ENCODE assay signal across 12 cellular contexts in the genomic region with DNA sequence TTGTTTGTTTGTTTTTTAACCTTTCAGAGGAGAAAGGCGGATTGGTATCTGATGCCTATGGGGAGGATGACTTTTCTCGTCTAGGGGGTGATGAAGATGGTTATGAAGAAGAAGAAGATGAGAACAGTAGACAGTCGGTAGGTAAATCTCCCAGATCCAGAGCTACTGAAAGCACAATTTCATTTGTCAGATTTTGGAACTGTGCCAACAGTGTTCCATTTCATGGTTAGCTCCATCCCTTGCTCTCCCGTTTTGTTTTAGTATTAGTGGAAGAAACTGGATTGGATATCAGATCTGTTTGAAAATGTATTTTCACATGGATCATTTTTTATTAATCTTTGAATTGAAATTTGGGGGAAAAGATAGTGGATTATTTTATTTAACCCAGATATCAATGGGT. TPM values are rescaled to one million over a fixed set of nuclear protein-coding genes. Genes with fewer than 3 reads are reported as not detected.
DNase-seq lines count a peak whose midpoint lies in the region; ATAC-seq and TF ChIP-seq lines count a peak whose summit lies in the region.
"Had no signal": no experiment of that assay in that cellular context is flagged by ENCODE, and none has a peak within 500 bp of the region (broad histone marks: within the 10 kb centered on the region; RNA-seq: fewer than 3 reads in every experiment).

No MANE protein-coding gene starts in this region.

- in situ Hi-C loops in ACHN (cut with HindIII; ENCODE audit: low pct_ligation_motif_present, low pct_unique_long_range_greater_than_20kb, low sequenced_read_pairs): no loop called here

- H3K27ac ChIP-seq in CD4-positive, alpha-beta memory T cell (ENCODE audit: low read depth, low read length): peak overlapping the region; percentile 95
- H3K27ac ChIP-seq in KMS-11 (peak overlapping the region; percentile 47; the same call in 1 of the 2 replicates), coronary artery (no peak overlapping the region)
- H3K27ac ChIP-seq in CD4-positive, alpha-beta T cell (ENCODE audit: low read depth, low read length): no peak overlapping the region

- peaks cover 50% of the 10 kb centered on the region for H3K79me2 ChIP-seq in KMS-11 (ENCODE audit: insufficient read depth, low read depth)

- H3K4me1 Mint-ChIP-seq in CD4-positive, alpha-beta memory T cell: peaks cover 14 to 20% (median 17%) of the 10 kb centered on the region in 4 donors
- peaks cover 11% of the 10 kb centered on the region for H3K4me1 Mint-ChIP-seq in nephron
- peaks cover 26% of the 10 kb centered on the region for H3K4me1 Mint-ChIP-seq in CD4-positive, alpha-beta T cell (ENCODE audit: low read depth)

- DNase-seq in CD4-positive, alpha-beta memory T cell: no peak
- DNase-seq in coronary artery (ENCODE audit: low spot score) (no peak), ACHN (no peak), HuH-7 (ENCODE audit: low spot score) (no peak), nucleus accumbens (lab: John Stamatoyannopoulos, UW) (no peak)
- no peak for DNase-seq in CD4-positive, alpha-beta T cell
- DNase-seq: NCI-H187 treated with DMSO at 0.1 percent for 48 hours, stomach had no signal

- no peaks in the 10 kb centered on the region for H3K9me3 ChIP-seq in CD4-positive, alpha-beta memory T cell (ENCODE audit: control insufficient read depth in 1 of 2, low read length in 2 of 2)
- no peaks in the 10 kb centered on the region for H3K9me3 ChIP-seq in CD4-positive, alpha-beta T cell (ENCODE audit: control insufficient read depth, low read length)
- H3K9me3 ChIP-seq: stomach had no signal

- peaks cover 34% of the 10 kb centered on the region for H3K36me3 ChIP-seq in CD4-positive, alpha-beta memory T cell (ENCODE audit: insufficient read depth, low read length)
- H3K36me3 ChIP-seq in KMS-11 (ENCODE audit: insufficient read depth): peaks cover 3% of the 10 kb centered on the region; the same call in 1 of the 2 replicates

- H3K4me2 ChIP-seq in KMS-11: peak overlapping the region; percentile 86

- no peaks in the 10 kb centered on the region; the same call in 1 of the 2 replicates for H4K20me1 ChIP-seq in KMS-11 (ENCODE audit: insufficient read depth)

- no peak overlapping the region for H2AFZ ChIP-seq in KMS-11 (ENCODE audit: low read depth)

- no peaks in the 10 kb centered on the region for H3K9me3 Mint-ChIP-seq in CD4-positive, alpha-beta memory T cell
- H3K9me3 Mint-ChIP-seq in nephron: no peaks in the 10 kb centered on the region
- H3K9me3 Mint-ChIP-seq in CD4-positive, alpha-beta T cell: no peaks in the 10 kb centered on the region
- H3K9me3 Mint-ChIP-seq: mesothelial cell of epicardium had no signal

- peaks cover 25% of the 10 kb centered on the region for H3K4me1 ChIP-seq in CD4-positive, alpha-beta memory T cell (ENCODE audit: insufficient read depth, low read length)
- H3K4me1 ChIP-seq in KMS-11 (ENCODE audit: low read depth, poor library complexity, severe bottlenecking): peaks cover 38% of the 10 kb centered on the region

- peak overlapping the region in 3 of 7 donors; percentile 35 to 72 (median 53) for H3K27ac Mint-ChIP-seq in CD4-positive, alpha-beta memory T cell
- H3K27ac Mint-ChIP-seq in nephron: peak overlapping the region in 2 of 3 experiments; percentile 8 to 16
- H3K27ac Mint-ChIP-seq in CD4-positive, alpha-beta T cell: no peak overlapping the region
- H3K27ac Mint-ChIP-seq: mesothelial cell of epicardium had no signal

- H3K4me3 ChIP-seq in CD4-positive, alpha-beta memory T cell (ENCODE audit: low read length in 2 of 2): no peak overlapping the region
- H3K4me3 ChIP-seq in KMS-11 (IDR thresholded peaks at IDR 0.05; ENCODE audit: insufficient read depth, low read depth, low read length): no peak overlapping the region
- peak overlapping the region; percentile 89 for H3K4me3 ChIP-seq in coronary artery

- POLR2A ChIA-PET in CD4-positive, alpha-beta memory T cell (lab: Charles Lee; ENCODE audit: partially characterized antibody): interaction anchor here (0.7 to 1.2 kb wide), 2 partner anchors 49 to 85 kb away, joined by 3 to 5 read pairs; no protein-coding TSS in a partner anchor
- POLR2A ChIA-PET in CD4-positive, alpha-beta T cell (lab: Charles Lee): interaction anchor here (0.6 to 2.7 kb wide), 2 partner anchors 116 to 164 kb away, joined by 3 to 18 read pairs; partner anchors contain the start of gene UNK

- CTCF ChIA-PET in CD4-positive, alpha-beta memory T cell (lab: Charles Lee; ENCODE audit: partially characterized antibody): interaction anchor here (1.1 to 4.0 kb wide), 4 partner anchors 35 to 209 kb away, joined by 3 to 20 read pairs (median 4); partner anchors contain the start of gene SMIM5
- CTCF ChIA-PET in CD4-positive, alpha-beta T cell (lab: Charles Lee): interaction anchor here (0.7 to 1.4 kb wide), 2 partner anchors 36 to 80 kb away, joined by 3 read pairs; no protein-coding TSS in a partner anchor

- H3K27me3 ChIP-seq in CD4-positive, alpha-beta memory T cell (ENCODE audit: insufficient read depth, low read length): no peaks in the 10 kb centered on the region
- no peaks in the 10 kb centered on the region for H3K27me3 ChIP-seq in KMS-11 (ENCODE audit: insufficient read depth, low read depth)
- no peaks in the 10 kb centered on the region for H3K27me3 ChIP-seq in CD4-positive, alpha-beta T cell (ENCODE audit: control insufficient read depth, insufficient read depth, low read length)
- H3K27me3 ChIP-seq: stomach had no signal

- ATAC-seq in CD4-positive, alpha-beta T cell (ENCODE audit: poor library complexity): no peak

- peaks cover 31 to 50% of the 10 kb centered on the region in 2 donors for H3K36me3 Mint-ChIP-seq in CD4-positive, alpha-beta memory T cell
- peaks cover 32% of the 10 kb centered on the region for H3K36me3 Mint-ChIP-seq in nephron (ENCODE audit: low read depth)
- H3K36me3 Mint-ChIP-seq in CD4-positive, alpha-beta T cell (ENCODE audit: low read depth): peaks cover 48% of the 10 kb centered on the region

- intact Hi-C loops in CD4-positive, alpha-beta memory T cell (cut with micrococcal nuclease): no loop called here
- intact Hi-C loops in CD4-positive, alpha-beta T cell (cut with DNase I, micrococcal nuclease): loop anchor here in 1 of 2 experiments (5.0 to 10.0 kb wide), 4 partner anchors 141 to 791 kb away; partner anchors contain the start of genes LLGL2, MIF4GD and MRPL38

- no peak overlapping the region for H3K9ac ChIP-seq in KMS-11

- H3K4me3 Mint-ChIP-seq in CD4-positive, alpha-beta memory T cell: no peak overlapping the region
- no peak overlapping the region for H3K4me3 Mint-ChIP-seq in nephron
- H3K4me3 Mint-ChIP-seq in CD4-positive, alpha-beta T cell: no peak overlapping the region
- H3K4me3 Mint-ChIP-seq: mesothelial cell of epicardium had no signal

- TF ChIP-seq CTCF in KMS-11 (conservative IDR thresholded peaks at IDR 0.05; ENCODE audit: low read depth, low read length) (no peak), coronary artery (IDR thresholded peaks at IDR 0.05) (no peak), nephron (IDR thresholded peaks at IDR 0.05; ENCODE audit: unreplicated experiment in 3 of 3) (no peak)
- TF ChIP-seq CTCF in CD4-positive, alpha-beta T cell (IDR thresholded peaks at IDR 0.05): no peak

- no peaks in the 10 kb centered on the region for H3K27me3 Mint-ChIP-seq in CD4-positive, alpha-beta memory T cell
- H3K27me3 Mint-ChIP-seq in nephron (ENCODE audit: low read depth): no peaks in the 10 kb centered on the region
- no peaks in the 10 kb centered on the region for H3K27me3 Mint-ChIP-seq in CD4-positive, alpha-beta T cell

RNA-seq across cellular contexts. Expression of gene SAP30BP, which starts 1.4 kb away (rescaled TPM):
- total RNA-seq in CD4-positive, alpha-beta memory T cell: 100 to 1,000 TPM; 115 to 119 TPM
- polyA plus RNA-seq in CD4-positive, alpha-beta memory T cell: 10 to 100 TPM; 69.9 to 80.4 TPM
- 100 to 1,000 TPM; 209 to 227 TPM for total RNA-seq in CD4-positive, alpha-beta T cell

RNA-seq across cellular contexts. Expression of gene RECQL5, which starts 1.5 kb away (rescaled TPM):
- 10 to 100 TPM; 58.3 to 59.1 TPM for total RNA-seq in CD4-positive, alpha-beta memory T cell
- 10 to 100 TPM in 1 of 2 donors, 1 to 10 TPM in 1; 6.4 to 16.7 TPM for polyA plus RNA-seq in CD4-positive, alpha-beta memory T cell
- total RNA-seq in CD4-positive, alpha-beta T cell: 10 to 100 TPM; 16.4 to 17.7 TPM

RNA-seq across cellular contexts. Expression of gene SMIM5, which starts 35.3 kb away (rescaled TPM):
- total RNA-seq in CD4-positive, alpha-beta memory T cell: not detected
- not detected for polyA plus RNA-seq in CD4-positive, alpha-beta memory T cell
- 1 to 10 TPM in 1 of 2 experiments, under 1 TPM in 1; 0.75 to 1.3 TPM for total RNA-seq in CD4-positive, alpha-beta T cell
- total RNA-seq: SK-MEL-5 had no signal

RNA-seq across cellular contexts. Expression of gene ITGB4, which starts 52.8 kb away (rescaled TPM):
- 1 to 10 TPM in 1 of 2 experiments, under 1 TPM in 1; 0.67 to 1.2 TPM for total RNA-seq in CD4-positive, alpha-beta memory T cell
- polyA plus RNA-seq in CD4-positive, alpha-beta memory T cell: under 1 TPM; 0.25 to 0.91 TPM
- total RNA-seq in CD4-positive, alpha-beta T cell: 1 to 10 TPM in 1 of 2 experiments, under 1 TPM in 1; 0.81 to 1.3 TPM

Comparison
In these comparisons a context has a peak if more than half of its experiments do, and no peak if none do; other contexts are left out.
1. H3K27ac ChIP-seq: peak in CD4-positive, alpha-beta memory T cell (single experiment) and KMS-11 (single experiment); none in coronary artery (0 of 2) and CD4-positive, alpha-beta T cell (single experiment).